In genomic region chr6:70667711-70668498, GRCh38 we compare ENCODE assay signal across 8 cellular contexts. TPM values are rescaled to one million over a fixed set of nuclear protein-coding genes. Genes with fewer than 3 reads are reported as not detected.
DNase-seq lines count a peak whose midpoint lies in the region; ATAC-seq and TF ChIP-seq lines count a peak whose summit lies in the region.

Gene SMAP1, plus strand, starts transcription at chr6:70667883. Its CDS starts 141 bp downstream, at chr6:70668024.

- TF ChIP-seq CTCF in BE2C (IDR thresholded peaks at IDR 0.05; ENCODE audit: low read depth, low read length) (no peak), choroid plexus epithelial cell (conservative IDR thresholded peaks at IDR 0.05; ENCODE audit: low read depth, low read length) (no peak)

- H3K27me3 ChIP-seq in BE2C, result no peaks in the 10 kb centered on the region

- DNase-seq in BE2C (peak; percentile 97), NCI-H510A (lab: John Stamatoyannopoulos, UW) (peak; percentile 57), choroid plexus epithelial cell (ENCODE audit: low read depth) (peak; percentile 88), kidney tubule cell (ENCODE audit: low spot score) (peak; percentile 94)
- DNase-seq in activated CD4-positive, alpha-beta T cell treated with anti-CD3 and anti-CD28 coated beads for 4 hours, result peak; percentile 94
- DNase-seq in stimulated activated CD4-positive, alpha-beta T cell treated with anti-CD3 and anti-CD28 coated beads, Interleukin-1b, Interleukin-23, amount 100 ng/mL, for 1 hour (ENCODE audit: low read depth in 2 of 2), result peak; percentile 87 to 95

- peak; percentile 95 for ATAC-seq in HG03432 (IDR thresholded peaks at IDR 0.05; ENCODE audit: unreplicated experiment)

- TF ChIP-seq POLR2A in GM19193 (IDR thresholded peaks at IDR 0.05; ENCODE audit: extremely low read depth, insufficient read depth, insufficient read length), result peak; percentile 85

- peak within 1 kb of the TSS; percentile 85 for H3K4me3 ChIP-seq in BE2C (ENCODE audit: low read depth, low read length)
- peak within 1 kb of the TSS; percentile 93 for H3K4me3 ChIP-seq in choroid plexus epithelial cell (ENCODE audit: low read depth, low read length)

- H3K9me3 ChIP-seq in BE2C, result no peaks in the 10 kb centered on the region

- H3K36me3 ChIP-seq in BE2C, result no peaks in the 10 kb centered on the region

- peaks cover 3% of the 10 kb centered on the region; the same call in 1 of the 2 replicates for H3K4me1 ChIP-seq in BE2C

RNA-seq across cellular contexts. Expression of gene SMAP1, which starts in this region (rescaled TPM):
- 20.5 TPM for polyA plus RNA-seq in BE2C (2012; ENCODE audit: insufficient read depth, insufficient read length, low read depth)

Comparison
In these comparisons a context has a peak if more than half of its experiments do, and no peak if none do; other contexts are left out.
1. Peak in every context shown above with its lines: DNase-seq, ATAC-seq and H3K4me3 ChIP-seq.